21 cellular contexts compared by ENCODE assay signal in the genomic region with DNA sequence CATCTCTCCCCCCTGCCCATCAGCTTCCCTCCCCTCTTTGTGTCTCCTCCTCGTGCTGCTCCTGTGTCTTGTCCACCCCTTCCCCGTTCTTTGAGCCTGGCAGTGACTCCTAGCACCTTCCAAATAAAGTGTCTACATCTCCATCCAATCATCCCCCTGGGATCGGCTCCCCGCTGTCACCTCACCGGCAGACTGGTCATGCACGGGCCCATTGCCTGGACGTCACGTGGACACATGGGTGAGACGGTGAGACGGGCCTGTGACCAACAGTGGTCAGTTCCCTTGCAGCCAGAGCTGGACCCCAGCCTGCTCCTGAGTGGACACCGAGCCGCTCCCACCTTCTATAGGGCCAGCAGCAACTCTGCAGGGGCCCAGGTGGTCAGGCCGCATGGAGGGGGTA.
"Had no signal": no experiment of that assay in that cellular context is flagged by ENCODE, and none has a peak within 500 bp of the region (broad histone marks: within the 10 kb centered on the region; RNA-seq: fewer than 3 reads in every experiment).

No MANE protein-coding gene starts in this region.

- ATAC-seq: activated CD4-positive, alpha-beta T cell treated with anti-CD3 and anti-CD28 coated beads for 36 hours; mucosa of descending colon; right cardiac atrium had no signal

- H3K27ac Mint-ChIP-seq: activated CD4-positive, alpha-beta T cell treated with anti-CD3 and anti-CD28 coated beads for 36 hours; natural killer cell; progenitor cell of endocrine pancreas had no signal

- H3K27ac ChIP-seq: esophagus squamous epithelium, left ventricle myocardium inferior, transverse colon, vagina had no signal

- H3K27me3 Mint-ChIP-seq: activated CD4-positive, alpha-beta T cell treated with anti-CD3 and anti-CD28 coated beads for 36 hours; memory B cell; progenitor cell of endocrine pancreas had no signal

- H3K9me3 Mint-ChIP-seq: memory B cell, natural killer cell had no signal

- H3K4me3 Mint-ChIP-seq: activated CD4-positive, alpha-beta T cell treated with anti-CD3 and anti-CD28 coated beads for 36 hours; memory B cell; natural killer cell had no signal

- H3K4me3 ChIP-seq: esophagus squamous epithelium, left ventricle myocardium inferior, mucosa of descending colon, skin epidermis, transverse colon, vagina had no signal

- H3K4me1 ChIP-seq: esophagus squamous epithelium, left ventricle myocardium inferior, vagina had no signal

- DNase-seq: activated CD4-positive, alpha-beta T cell treated with anti-CD3 and anti-CD28 coated beads for 36 hours; activated CD8-positive, alpha-beta memory T cell treated with anti-CD3 and anti-CD28 coated beads for 24 hours; activated naive CD4-positive, alpha-beta T cell treated with anti-CD3 and anti-CD28 coated beads, Interleukin-2, amount 50 U/mL, for 16 hours; amniotic stem cell; cortex of kidney; effector CD8-positive, alpha-beta T cell; esophagus squamous epithelium; hippocampal formation; left ventricle myocardium inferior; mucosa of descending colon; natural killer cell; occipital lobe; right cardiac atrium; stimulated activated CD4-positive, alpha-beta T cell treated with anti-CD3 and anti-CD28 coated beads, Interleukin-15, amount 100 ng/mL, for 24 hours; stimulated activated CD4-positive, alpha-beta T cell treated with anti-CD3 and anti-CD28 coated beads, Interleukin-4, amount 100 ng/mL, for 1 hour; stimulated activated naive CD4-positive, alpha-beta T cell treated with Interleukin-2 at 50 U/mL for 16 hours; transverse colon had no signal

- H3K27me3 ChIP-seq: esophagus squamous epithelium, transverse colon, vagina had no signal

- H3K9me3 ChIP-seq: mucosa of descending colon, vagina had no signal

- H3K36me3 ChIP-seq: left ventricle myocardium inferior, transverse colon, vagina had no signal
